ENCODE assay signal across 10 cellular contexts in the genomic region with DNA sequence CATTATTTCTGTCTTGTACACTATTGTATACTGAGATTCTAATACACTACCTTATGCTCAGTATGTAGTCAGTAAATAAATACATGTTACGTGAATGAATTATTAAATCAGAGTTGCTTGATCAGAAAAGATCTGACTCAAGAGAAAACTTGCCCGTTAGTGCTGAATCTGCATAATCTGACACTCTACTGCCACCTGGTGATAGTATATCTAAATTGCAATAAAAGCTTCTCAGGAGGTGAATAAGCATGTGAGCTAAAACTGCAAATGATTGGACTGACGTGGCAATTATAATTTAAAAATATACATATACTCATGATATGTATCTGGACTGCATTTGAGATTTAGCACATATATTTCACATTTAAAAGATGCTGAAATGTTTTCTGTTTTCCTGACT.
DNase-seq lines count a peak whose midpoint lies in the region; ATAC-seq and TF ChIP-seq lines count a peak whose summit lies in the region.
"Had no signal": no experiment of that assay in that cellular context is flagged by ENCODE, and none has a peak within 500 bp of the region (broad histone marks: within the 10 kb centered on the region; RNA-seq: fewer than 3 reads in every experiment).

No MANE protein-coding gene starts in this region.

- no TSS peak for BruUV-seq in mammary epithelial cell (replicated peaks; lab: Mats Ljungman, UMichigan)

- no peak overlapping the region for H3K4me3 Mint-ChIP-seq in osteocyte (ENCODE audit: unreplicated experiment)
- H3K4me3 Mint-ChIP-seq in stimulated activated memory B cell treated with anti-CD40 and anti-IgM and Interleukin-4, amounts not matched to agents 10 μg/mL and 1 μg/mL and 100 μg/mL, for 72 hours = no peak overlapping the region
- H3K4me3 Mint-ChIP-seq in T-cell = no peak overlapping the region

- H3K27ac Mint-ChIP-seq in osteocyte (ENCODE audit: unreplicated experiment) (no peak overlapping the region), T-cell (no peak overlapping the region)
- no peak overlapping the region for H3K27ac Mint-ChIP-seq in stimulated activated memory B cell treated with anti-CD40 and anti-IgM and Interleukin-4, amounts not matched to agents 10 μg/mL and 1 μg/mL and 100 μg/mL, for 72 hours

- no peaks in the 10 kb centered on the region for H3K27me3 ChIP-seq in mammary epithelial cell (ENCODE audit: insufficient read depth, low read length)
- H3K27me3 ChIP-seq: stomach had no signal

- no peak overlapping the region for H3K4me2 ChIP-seq in mammary epithelial cell (ENCODE audit: insufficient read depth, low read depth, low read length)

- no peaks in the 10 kb centered on the region for H3K27me3 Mint-ChIP-seq in osteocyte (ENCODE audit: unreplicated experiment)
- no peaks in the 10 kb centered on the region for H3K27me3 Mint-ChIP-seq in stimulated activated memory B cell treated with anti-CD40 and anti-IgM and Interleukin-4, amounts not matched to agents 10 μg/mL and 1 μg/mL and 100 μg/mL, for 72 hours
- H3K27me3 Mint-ChIP-seq in T-cell = no peaks in the 10 kb centered on the region

- CTCF ChIA-PET in mammary epithelial cell (lab: Charles Lee; ENCODE audit: low non-redundant PET) = interaction anchor here (0.6 to 1.0 kb wide), 2 partner anchors 70 to 89 kb away, joined by 3 to 4 read pairs; no protein-coding TSS in a partner anchor
- CTCF ChIA-PET in T-cell (lab: Charles Lee) = no interaction called here

- H3K79me2 ChIP-seq in mammary epithelial cell (ENCODE audit: insufficient read depth, low read length) = no peaks in the 10 kb centered on the region

- H4K20me1 ChIP-seq in mammary epithelial cell (ENCODE audit: insufficient read depth, low read length) = no peaks in the 10 kb centered on the region

- in situ Hi-C loops in mammary epithelial cell (cut with MboI; ENCODE audit: low sequenced_read_pairs in 2 of 2) = no loop called here

- H3K27ac ChIP-seq in mammary epithelial cell (ENCODE audit: insufficient read depth, low read depth, low read length) = no peak overlapping the region
- H3K27ac ChIP-seq: stomach had no signal

- no peaks in the 10 kb centered on the region for H3K9me3 ChIP-seq in mammary epithelial cell (replicated peaks; ENCODE audit: insufficient read depth, low read length)

- ATAC-seq in GM18870 (IDR thresholded peaks at IDR 0.05; ENCODE audit: unreplicated experiment) = no peak
- ATAC-seq in stimulated activated memory B cell treated with anti-CD40 and anti-IgM and Interleukin-4, amounts not matched to agents 10 μg/mL and 1 μg/mL and 100 μg/mL, for 72 hours = no peak
- no peak for ATAC-seq in T-cell (replicated peaks in 1 of 4)

- TF ChIP-seq CTCF in mammary epithelial cell (conservative IDR thresholded peaks at IDR 0.05 in 1 of 2, IDR thresholded peaks at IDR 0.05 in 1 of 2; ENCODE audit: extremely low read depth in 1 of 2, insufficient read depth in 1 of 2, low read depth in 1 of 2, low read length in 2 of 2) (peak; percentile 29 to 44), osteocyte (IDR thresholded peaks at IDR 0.05) (peak; percentile 28)

- no peaks in the 10 kb centered on the region for H3K4me1 ChIP-seq in mammary epithelial cell (ENCODE audit: insufficient read depth, low read length)

- no peak overlapping the region for H3K9ac ChIP-seq in mammary epithelial cell (ENCODE audit: insufficient read depth, low read length)

- H3K4me1 Mint-ChIP-seq in osteocyte (ENCODE audit: unreplicated experiment) (peaks cover 21% of the 10 kb centered on the region), T-cell (no peaks in the 10 kb centered on the region)
- H3K4me1 Mint-ChIP-seq in stimulated activated memory B cell treated with anti-CD40 and anti-IgM and Interleukin-4, amounts not matched to agents 10 μg/mL and 1 μg/mL and 100 μg/mL, for 72 hours = no peaks in the 10 kb centered on the region

- H3K36me3 Mint-ChIP-seq in osteocyte (ENCODE audit: unreplicated experiment) (peaks cover 8% of the 10 kb centered on the region), T-cell (peaks cover 38% of the 10 kb centered on the region)
- peaks cover 22% of the 10 kb centered on the region for H3K36me3 Mint-ChIP-seq in stimulated activated memory B cell treated with anti-CD40 and anti-IgM and Interleukin-4, amounts not matched to agents 10 μg/mL and 1 μg/mL and 100 μg/mL, for 72 hours

- H3K4me3 ChIP-seq in mammary epithelial cell (replicated peaks in 1 of 3; ENCODE audit: insufficient read depth in 1 of 3, low read depth in 2 of 3, low read length in 3 of 3) = no peak overlapping the region
- H3K4me3 ChIP-seq: stomach had no signal

- no peaks in the 10 kb centered on the region for H3K9me3 Mint-ChIP-seq in osteocyte (ENCODE audit: unreplicated experiment)
- no peaks in the 10 kb centered on the region for H3K9me3 Mint-ChIP-seq in stimulated activated memory B cell treated with anti-CD40 and anti-IgM and Interleukin-4, amounts not matched to agents 10 μg/mL and 1 μg/mL and 100 μg/mL, for 72 hours
- H3K9me3 Mint-ChIP-seq in T-cell = peaks cover 0 to 12% (median 0%) of the 10 kb centered on the region in 3 donors

- DNase-seq in NCI-H2171 treated with DMSO at 0.1 percent for 48 hours (lab: John Stamatoyannopoulos, UW) = peak; percentile 25
- DNase-seq in NCI-H2171 (lab: John Stamatoyannopoulos, UW) = no peak
- DNase-seq in NCI-H146 (lab: John Stamatoyannopoulos, UW) = peak; percentile 14
- DNase-seq in mammary epithelial cell = peak; percentile 26
- DNase-seq in osteocyte (ENCODE audit: extremely low spot score, unreplicated experiment) = no peak
- DNase-seq in T-cell = no peak
- DNase-seq: activated effector memory CD4-positive, alpha-beta T cell treated with Interleukin-2 at 50 U/mL for 16 hours; stomach had no signal

- WGBS in mammary epithelial cell (ENCODE audit: low coverage, missing lambda C conversion rate) = 79% methylated on average over 3 of the region's 3 CpGs

- H2AFZ ChIP-seq in mammary epithelial cell (ENCODE audit: low read depth, low read length) = no peak overlapping the region

- dilution Hi-C loops in mammary epithelial cell (cut with HindIII; ENCODE audit: low sequenced_read_pairs) = no loop called here

- no peaks in the 10 kb centered on the region for H3K36me3 ChIP-seq in mammary epithelial cell (ENCODE audit: insufficient read depth, low read length)
- H3K36me3 ChIP-seq: stomach had no signal

- intact Hi-C loops in mammary epithelial cell (cut with micrococcal nuclease) = loop anchor here (1.0 kb wide), 1 partner anchor 70 kb away; the partner anchor contains the start of genes KIAA1328 and TPGS2

- POLR2A ChIA-PET in T-cell (lab: Charles Lee) = no interaction called here

Comparison
In these comparisons a context has a peak if more than half of its experiments do, and no peak if none do; other contexts are left out.
1. DNase-seq: peak in NCI-H2171 treated with DMSO at 0.1 percent for 48 hours (single experiment), NCI-H146 (single experiment) and mammary epithelial cell (single experiment); none in NCI-H2171 (single experiment), osteocyte (single experiment) and T-cell (0 of 34).